ENCODE assay signal across 21 cellular contexts in the genomic region with DNA sequence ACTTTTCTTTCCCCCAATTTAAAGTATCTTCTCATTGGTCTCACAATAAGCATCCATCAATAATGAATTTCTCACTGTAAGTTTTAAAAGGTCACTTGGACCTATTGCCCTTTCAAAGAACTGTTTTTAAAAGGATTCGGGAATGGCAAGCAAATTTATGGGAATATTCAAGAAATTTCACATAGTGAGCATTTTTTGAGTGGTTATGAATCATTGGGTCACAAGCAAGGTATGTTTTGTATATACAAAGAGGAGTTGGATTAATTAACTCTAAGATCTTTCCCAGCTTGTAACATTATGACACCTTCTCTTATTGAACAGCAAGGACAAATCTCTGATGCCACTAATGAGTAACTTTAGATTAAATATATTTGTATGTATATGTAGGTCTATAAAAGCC.
DNase-seq lines count a peak whose midpoint lies in the region; ATAC-seq and TF ChIP-seq lines count a peak whose summit lies in the region.
"Had no signal": no experiment of that assay in that cellular context is flagged by ENCODE, and none has a peak within 500 bp of the region (broad histone marks: within the 10 kb centered on the region; RNA-seq: fewer than 3 reads in every experiment).

No MANE protein-coding gene starts in this region.

- intact Hi-C loops in IMR-90 (cut with micrococcal nuclease), result no loop called here
- intact Hi-C loops in PC-9 (cut with micrococcal nuclease; ENCODE audit: unreplicated experiment), result no loop called here

- H3K27me3 ChIP-seq in BJ (ENCODE audit: control insufficient read depth, insufficient read depth, low read length), result no peaks in the 10 kb centered on the region
- no peaks in the 10 kb centered on the region for H3K27me3 ChIP-seq in IMR-90 (ENCODE audit: control insufficient read depth, insufficient read depth, low read length)
- H3K27me3 ChIP-seq in neuronal stem cell (ENCODE audit: control insufficient read depth in 3 of 3, insufficient read depth in 3 of 3, low read depth in 1 of 3, low read length in 3 of 3), result no peaks in the 10 kb centered on the region
- no peaks in the 10 kb centered on the region for H3K27me3 ChIP-seq in PC-9 (ENCODE audit: insufficient read depth, low read depth)
- H3K27me3 ChIP-seq in smooth muscle cell (ENCODE audit: low read depth), result no peaks in the 10 kb centered on the region
- H3K27me3 ChIP-seq: Peyer's patch had no signal

- no peak overlapping the region; the same call in 1 of the 2 replicates for H3K4me2 ChIP-seq in IMR-90 (ENCODE audit: low read depth, low read length)
- H3K4me2 ChIP-seq in neuronal stem cell (ENCODE audit: insufficient read depth, low read length, poor library complexity, severe bottlenecking), result no peak overlapping the region
- no peak overlapping the region for H3K4me2 ChIP-seq in PC-9
- H3K4me2 ChIP-seq in smooth muscle cell, result no peak overlapping the region
- H3K4me2 ChIP-seq: KMS-11 had no signal

- no peaks in the 10 kb centered on the region for H3F3A ChIP-seq in PC-9 (ENCODE audit: insufficient read depth, low read depth)
- H3F3A ChIP-seq in smooth muscle cell (ENCODE audit: low read depth), result no peaks in the 10 kb centered on the region

- no peak overlapping the region for H2AK9ac ChIP-seq in IMR-90 (replicated peaks; ENCODE audit: low read depth, low read length, poor library complexity)

- WGBS in IMR-90 (ENCODE audit: extremely low coverage in 2 of 2, insufficient read length in 1 of 2), 2 experiments, result no CpG with 5 or more reads among the region's 1 CpG
- WGBS in neuronal stem cell (ENCODE audit: extremely low coverage in 2 of 2, insufficient read length in 2 of 2, insufficient replicate concordance in 1 of 2), 2 donors, result no CpG with 5 or more reads among the region's 1 CpG
- 59% methylated on average over 1 of the region's 1 CpG for WGBS in smooth muscle cell (ENCODE audit: low lambda C conversion rate)

- no peaks in the 10 kb centered on the region for H3K27me3 Mint-ChIP-seq in chondrocyte (ENCODE audit: low read depth)
- H3K27me3 Mint-ChIP-seq in stimulated activated memory B cell treated with anti-CD40 and anti-IgM and Interleukin-4, amounts not matched to agents 10 μg/mL and 1 μg/mL and 100 μg/mL, for 72 hours, result no peaks in the 10 kb centered on the region

- H3K14ac ChIP-seq in IMR-90 (replicated peaks; ENCODE audit: low read depth, low read length), result no peak overlapping the region
- no peak overlapping the region for H3K14ac ChIP-seq in neuronal stem cell (ENCODE audit: low read length)

- BruUV-seq in IMR-90 (replicated peaks; lab: Mats Ljungman, UMichigan), result no TSS peak
- no TSS peak for BruUV-seq in PC-9 (replicated peaks; lab: Mats Ljungman, UMichigan)

- peaks cover 41% of the 10 kb centered on the region for H3K4me1 Mint-ChIP-seq in chondrocyte (ENCODE audit: low read depth)
- H3K4me1 Mint-ChIP-seq in stimulated activated memory B cell treated with anti-CD40 and anti-IgM and Interleukin-4, amounts not matched to agents 10 μg/mL and 1 μg/mL and 100 μg/mL, for 72 hours, result peaks cover 7% of the 10 kb centered on the region
- H3K4me1 Mint-ChIP-seq: CD4-positive, CD25-positive, alpha-beta regulatory T cell had no signal

- peaks cover 6% of the 10 kb centered on the region for H3K4me1 ChIP-seq in IMR-90 (ENCODE audit: control insufficient read depth, insufficient read depth, low read length)
- peaks cover 5 to 12% of the 10 kb centered on the region in 2 donors for H3K4me1 ChIP-seq in neuronal stem cell (ENCODE audit: control insufficient read depth in 2 of 2, insufficient read depth in 1 of 2, low read depth in 1 of 2, low read length in 2 of 2)
- H3K4me1 ChIP-seq in PC-9 (replicated peaks; ENCODE audit: insufficient read depth), result no peaks in the 10 kb centered on the region
- no peaks in the 10 kb centered on the region for H3K4me1 ChIP-seq in smooth muscle cell (ENCODE audit: low read depth)
- H3K4me1 ChIP-seq: Peyer's patch had no signal

- no peaks in the 10 kb centered on the region for H3K9me2 ChIP-seq in PC-9 (ENCODE audit: insufficient read depth)

- TF ChIP-seq CTCF in BJ (IDR thresholded peaks at IDR 0.05; ENCODE audit: insufficient read depth, low read depth, low read length), result no peak
- TF ChIP-seq CTCF in IMR-90 (conservative IDR thresholded peaks at IDR 0.05; ENCODE audit: low read depth, low read length), result no peak
- TF ChIP-seq CTCF in chondrocyte (IDR thresholded peaks at IDR 0.05), result no peak
- TF ChIP-seq CTCF in PC-9 (conservative IDR thresholded peaks at IDR 0.05), result no peak
- no peak for TF ChIP-seq CTCF in smooth muscle cell (IDR thresholded peaks at IDR 0.05; ENCODE audit: borderline replicate concordance, insufficient read depth, poor library complexity, severe bottlenecking)

- TF ChIP-seq POLR2A in IMR-90 (IDR thresholded peaks at IDR 0.05; ENCODE audit: low read depth, low read length), result no peak

- H4K91ac ChIP-seq in IMR-90 (ENCODE audit: insufficient read depth, low read depth, low read length) (no peak overlapping the region), neuronal stem cell (ENCODE audit: low read depth, low read length, poor library complexity) (no peak overlapping the region)

- CTCF ChIA-PET in BJ (lab: Yijun Ruan, JAX) (interaction anchor here (0.6 to 1.5 kb wide), 6 partner anchors 11 to 553 kb away, joined by 3 to 10 read pairs (median 4); a partner anchor contains a TSS), IMR-90 (lab: Yijun Ruan, JAX) (interaction anchor here (1.0 kb wide), 1 partner anchor 43 kb away, joined by 4 read pairs; no protein-coding TSS in a partner anchor), PC-9 (lab: Charles Lee) (interaction anchor here (0.7 kb wide), 1 partner anchor 321 kb away, joined by 3 read pairs; no protein-coding TSS in a partner anchor)

- no peak overlapping the region for H4K5ac ChIP-seq in IMR-90 (ENCODE audit: low read depth, low read length)

- no peak overlapping the region for H2BK12ac ChIP-seq in neuronal stem cell (ENCODE audit: low read length)

- H4K8ac ChIP-seq in IMR-90 (ENCODE audit: low read depth in 2 of 2, low read length in 2 of 2), result no peak overlapping the region
- no peak overlapping the region for H4K8ac ChIP-seq in neuronal stem cell (ENCODE audit: low read depth, low read length)

- H3K9ac ChIP-seq in IMR-90 (ENCODE audit: low read depth, low read length), result no peak overlapping the region
- no peak overlapping the region for H3K9ac ChIP-seq in neuronal stem cell (ENCODE audit: low read depth, low read length, poor library complexity)
- no peak overlapping the region for H3K9ac ChIP-seq in smooth muscle cell (ENCODE audit: low read depth)
- H3K9ac ChIP-seq: KMS-11 had no signal

- H3K9me3 ChIP-seq in IMR-90 (ENCODE audit: control insufficient read depth, insufficient read depth, low read length) (no peaks in the 10 kb centered on the region), neuronal stem cell (replicated peaks in 1 of 2; ENCODE audit: control insufficient read depth in 2 of 2, insufficient read depth in 1 of 2, low read depth in 1 of 2, low read length in 2 of 2) (no peaks in the 10 kb centered on the region), PC-9 (ENCODE audit: insufficient read depth, low read depth) (no peaks in the 10 kb centered on the region), smooth muscle cell (replicated peaks; ENCODE audit: low read depth) (no peaks in the 10 kb centered on the region)
- H3K9me3 ChIP-seq: Peyer's patch had no signal

- H3K23ac ChIP-seq in IMR-90 (ENCODE audit: low read depth, low read length) (no peak overlapping the region), neuronal stem cell (ENCODE audit: low read depth, low read length, poor library complexity) (no peak overlapping the region)

- dilution Hi-C loops in IMR-90 (cut with HindIII; ENCODE audit: low sequenced_read_pairs, unreplicated experiment), result no loop called here

- no peaks in the 10 kb centered on the region for H4K20me1 ChIP-seq in IMR-90 (ENCODE audit: insufficient read depth, low read length)
- no peaks in the 10 kb centered on the region for H4K20me1 ChIP-seq in PC-9 (ENCODE audit: insufficient read depth)
- H4K20me1 ChIP-seq in smooth muscle cell (ENCODE audit: low read depth), result no peaks in the 10 kb centered on the region

- H2AK5ac ChIP-seq in IMR-90 (ENCODE audit: low read depth, low read length) (no peak overlapping the region), neuronal stem cell (ENCODE audit: low read depth, low read length) (no peak overlapping the region)

- ATAC-seq in IMR-90 (ENCODE audit: low read depth), result peak; percentile 35; the same call in 1 of the 2 replicates
- ATAC-seq in GM21619 (IDR thresholded peaks at IDR 0.05; ENCODE audit: unreplicated experiment), result no peak
- no peak for ATAC-seq in stimulated activated memory B cell treated with anti-CD40 and anti-IgM and Interleukin-4, amounts not matched to agents 10 μg/mL and 1 μg/mL and 100 μg/mL, for 72 hours
- ATAC-seq: GM12878, HepG2 had no signal

- POLR2A ChIA-PET in BJ (lab: Charles Lee) (interaction anchor here (1.1 kb wide), 1 partner anchor 285 kb away, joined by 4 read pairs; a partner anchor contains a TSS), IMR-90 (lab: Charles Lee; ENCODE audit: unreplicated experiment) (no interaction called here), PC-9 (lab: Charles Lee; ENCODE audit: unreplicated experiment) (no interaction called here)

- no peak overlapping the region for H3K4ac ChIP-seq in IMR-90 (ENCODE audit: low read depth, low read length)
- no peak overlapping the region for H3K4ac ChIP-seq in neuronal stem cell (ENCODE audit: low read length)

- no peaks in the 10 kb centered on the region for H3K9me3 Mint-ChIP-seq in chondrocyte (ENCODE audit: low read depth)
- no peaks in the 10 kb centered on the region for H3K9me3 Mint-ChIP-seq in stimulated activated memory B cell treated with anti-CD40 and anti-IgM and Interleukin-4, amounts not matched to agents 10 μg/mL and 1 μg/mL and 100 μg/mL, for 72 hours
- H3K9me3 Mint-ChIP-seq: CD4-positive, CD25-positive, alpha-beta regulatory T cell had no signal

- H3K4me3 Mint-ChIP-seq in chondrocyte (ENCODE audit: unreplicated experiment), result no peak overlapping the region
- no peak overlapping the region for H3K4me3 Mint-ChIP-seq in stimulated activated memory B cell treated with anti-CD40 and anti-IgM and Interleukin-4, amounts not matched to agents 10 μg/mL and 1 μg/mL and 100 μg/mL, for 72 hours
- H3K4me3 Mint-ChIP-seq: B cell had no signal

- in situ Hi-C loops in IMR-90 (cut with MboI; ENCODE audit: low sequenced_read_pairs), result no loop called here

- H2BK5ac ChIP-seq in IMR-90 (ENCODE audit: low read depth, low read length, poor library complexity, severe bottlenecking), result no peak overlapping the region
- H2BK5ac ChIP-seq in neuronal stem cell (ENCODE audit: low read length), result no peak overlapping the region

- H2AFZ ChIP-seq in IMR-90 (replicated peaks; ENCODE audit: low read length, poor library complexity) (no peak overlapping the region), neuronal stem cell (ENCODE audit: low read length) (peak overlapping the region; percentile 67), PC-9 (no peak overlapping the region), smooth muscle cell (ENCODE audit: low read depth) (no peak overlapping the region)

- H2BK20ac ChIP-seq in IMR-90 (ENCODE audit: low read depth, low read length), result no peak overlapping the region

- no peak overlapping the region for H3K18ac ChIP-seq in IMR-90 (ENCODE audit: low read depth, low read length)
- no peak overlapping the region for H3K18ac ChIP-seq in neuronal stem cell (ENCODE audit: low read length)

- H3K36me3 Mint-ChIP-seq in chondrocyte (ENCODE audit: low read depth), result no peaks in the 10 kb centered on the region
- H3K36me3 Mint-ChIP-seq in stimulated activated memory B cell treated with anti-CD40 and anti-IgM and Interleukin-4, amounts not matched to agents 10 μg/mL and 1 μg/mL and 100 μg/mL, for 72 hours, result no peaks in the 10 kb centered on the region
- H3K36me3 Mint-ChIP-seq: CD4-positive, CD25-positive, alpha-beta regulatory T cell had no signal

- peak overlapping the region; percentile 70 for H3K27ac Mint-ChIP-seq in chondrocyte (ENCODE audit: unreplicated experiment)
- no peak overlapping the region for H3K27ac Mint-ChIP-seq in stimulated activated memory B cell treated with anti-CD40 and anti-IgM and Interleukin-4, amounts not matched to agents 10 μg/mL and 1 μg/mL and 100 μg/mL, for 72 hours
- H3K27ac Mint-ChIP-seq: B cell; CD4-positive, CD25-positive, alpha-beta regulatory T cell had no signal

- H2BK120ac ChIP-seq in IMR-90 (ENCODE audit: low read depth, low read length), result no peak overlapping the region
- no peak overlapping the region for H2BK120ac ChIP-seq in neuronal stem cell (ENCODE audit: low read depth, low read length)

- no peak overlapping the region for H3K4me3 ChIP-seq in BJ (ENCODE audit: low read depth, low read length)
- no peak overlapping the region for H3K4me3 ChIP-seq in IMR-90 (ENCODE audit: insufficient read depth, low read depth, low read length)
- no peak overlapping the region for H3K4me3 ChIP-seq in neuronal stem cell (ENCODE audit: low read length in 2 of 2)
- no peak overlapping the region for H3K4me3 ChIP-seq in PC-9
- H3K4me3 ChIP-seq in smooth muscle cell, result no peak overlapping the region
- H3K4me3 ChIP-seq: GM12878, Peyer's patch had no signal

- no peak overlapping the region for H2BK15ac ChIP-seq in IMR-90 (ENCODE audit: low read depth, low read length)
- H2BK15ac ChIP-seq in neuronal stem cell (ENCODE audit: low read length), result no peak overlapping the region

- no peak overlapping the region for H3K56ac ChIP-seq in IMR-90 (ENCODE audit: extremely low read depth, insufficient read depth, low read length)

- DNase-seq in BJ (ENCODE audit: low read depth) (peak; percentile 74), IMR-90 (peak; percentile 15), chondrocyte (ENCODE audit: low spot score) (no peak), neuronal stem cell (ENCODE audit: low spot score) (no peak), PC-9 (no peak), smooth muscle cell (lab: John Stamatoyannopoulos, UW; ENCODE audit: unreplicated experiment) (no peak)
- DNase-seq: 8988T; CD4-positive, CD25-positive, alpha-beta regulatory T cell; COR-L47; DMS 273 treated with DMSO at 0.1 percent for 48 hours; GOT3; NCI-H187 treated with DMSO at 0.1 percent for 48 hours; NCI-H226; NCI-H524; Peyer's patch had no signal

- H3K79me1 ChIP-seq in IMR-90 (ENCODE audit: low read depth in 1 of 2, low read length in 2 of 2) (no peaks in the 10 kb centered on the region), neuronal stem cell (ENCODE audit: low read depth, low read length) (no peaks in the 10 kb centered on the region)

- H3K27ac ChIP-seq in IMR-90 (ENCODE audit: insufficient read depth, low read length) (no peak overlapping the region), neuronal stem cell (replicated peaks; ENCODE audit: low read length) (no peak overlapping the region), PC-9 (no peak overlapping the region), smooth muscle cell (ENCODE audit: low read depth) (no peak overlapping the region)
- H3K27ac ChIP-seq: KMS-11, Peyer's patch had no signal

- H3K79me2 ChIP-seq in PC-9 (ENCODE audit: low read depth) (no peaks in the 10 kb centered on the region), smooth muscle cell (ENCODE audit: low read depth) (no peaks in the 10 kb centered on the region)

- TF ChIP-seq RAD21 in IMR-90 (IDR thresholded peaks at IDR 0.05; ENCODE audit: low read length), result no peak

- H3K9me1 ChIP-seq in IMR-90 (ENCODE audit: insufficient read depth, low read length), result 0 out of 2 replicates have a peak, but pooled peaks cover 4% of the 10 kb centered on the region

- no peaks in the 10 kb centered on the region for H3K36me3 ChIP-seq in BJ (ENCODE audit: control insufficient read depth, insufficient read depth, low read length)
- H3K36me3 ChIP-seq in IMR-90 (ENCODE audit: control insufficient read depth, insufficient read depth, low read length), result no peaks in the 10 kb centered on the region
- H3K36me3 ChIP-seq in neuronal stem cell (replicated peaks in 1 of 2; ENCODE audit: control insufficient read depth in 2 of 2, insufficient read depth in 2 of 2, low read length in 2 of 2), result no peaks in the 10 kb centered on the region
- no peaks in the 10 kb centered on the region for H3K36me3 ChIP-seq in PC-9 (ENCODE audit: low read depth)
- no peaks in the 10 kb centered on the region for H3K36me3 ChIP-seq in smooth muscle cell (ENCODE audit: low read depth)
- H3K36me3 ChIP-seq: Peyer's patch had no signal

Comparison
In these comparisons a context has a peak if more than half of its experiments do, and no peak if none do; other contexts are left out.
1. DNase-seq: peak in BJ (single experiment) and IMR-90 (single experiment); none in chondrocyte (single experiment), neuronal stem cell (single experiment), PC-9 (0 of 2) and smooth muscle cell (single experiment).